ENCODE assay signal across 14 cellular contexts in genomic region chr18:60452424-60452823, GRCh38.
DNase-seq lines count a peak whose midpoint lies in the region; TF ChIP-seq lines count a peak whose summit lies in the region.
"Had no signal": no experiment of that assay in that cellular context is flagged by ENCODE, and none has a peak within 500 bp of the region (broad histone marks: within the 10 kb centered on the region; RNA-seq: fewer than 3 reads in every experiment).

No MANE protein-coding gene starts in this region.

- no peaks in the 10 kb centered on the region for H3K36me3 ChIP-seq in brain microvascular endothelial cell (replicated peaks)
- H3K36me3 ChIP-seq: tibial artery had no signal

- H3K27ac ChIP-seq in brain microvascular endothelial cell: no peak overlapping the region
- H3K27ac ChIP-seq: body of pancreas, skin epidermis, tibial artery had no signal

- in situ Hi-C loops in brain microvascular endothelial cell (cut with HindIII; ENCODE audit: low pct_ligation_motif_present, low sequenced_read_pairs) (no loop called here), ACHN (cut with HindIII; ENCODE audit: low pct_ligation_motif_present, low pct_unique_long_range_greater_than_20kb, low sequenced_read_pairs) (no loop called here)

- DNase-seq in COLO829 (ENCODE audit: low spot score) (peak; percentile 84), NCI-H1417 treated with DMSO at 0.1 percent for 48 hours (lab: John Stamatoyannopoulos, UW) (peak; percentile 19), brain microvascular endothelial cell (peak; percentile 41), kidney tubule cell (ENCODE audit: low spot score) (peak; percentile 29), ACHN (no peak), NOMO-1 treated with dmso at 0.1 percent for 144 hours (lab: John Stamatoyannopoulos, UW; ENCODE audit: unreplicated experiment) (no peak)
- DNase-seq in stimulated activated CD4-positive, alpha-beta T cell treated with anti-CD3 and anti-CD28 coated beads, Interleukin-1b, Interleukin-23, amount 100 ng/mL, for 48 hours: no peak
- DNase-seq in activated CD8-positive, alpha-beta memory T cell treated with anti-CD3 and anti-CD28 coated beads, Interleukin-2, amount 50 U/mL, for 4 hours: no peak
- DNase-seq: activated gamma-delta T cell, body of pancreas, MV-4-11, SHP77 treated with DMSO at 0.1 percent for 48 hours, tibial artery had no signal

- no peaks in the 10 kb centered on the region for H3K27me3 ChIP-seq in brain microvascular endothelial cell (replicated peaks)
- H3K27me3 ChIP-seq: body of pancreas, tibial artery had no signal

- no peak overlapping the region for H3K4me3 ChIP-seq in brain microvascular endothelial cell (ENCODE audit: low read depth, low read length)
- H3K4me3 ChIP-seq: body of pancreas, skin epidermis, tibial artery had no signal

- no peak for TF ChIP-seq CTCF in brain microvascular endothelial cell (IDR thresholded peaks at IDR 0.05; ENCODE audit: low read depth, low read length, missing control alignments)

Comparison
In these comparisons a context has a peak if more than half of its experiments do, and no peak if none do; other contexts are left out.
1. DNase-seq: peak in COLO829 (single experiment), NCI-H1417 treated with DMSO at 0.1 percent for 48 hours (single experiment), brain microvascular endothelial cell (single experiment) and kidney tubule cell (single experiment); none in ACHN (single experiment), NOMO-1 treated with dmso at 0.1 percent for 144 hours (single experiment), stimulated activated CD4-positive, alpha-beta T cell treated with anti-CD3 and anti-CD28 coated beads, Interleukin-1b, Interleukin-23, amount 100 ng/mL, for 48 hours (single experiment) and activated CD8-positive, alpha-beta memory T cell treated with anti-CD3 and anti-CD28 coated beads, Interleukin-2, amount 50 U/mL, for 4 hours (single experiment).